31 cellular contexts compared by ENCODE assay signal in the genomic region with DNA sequence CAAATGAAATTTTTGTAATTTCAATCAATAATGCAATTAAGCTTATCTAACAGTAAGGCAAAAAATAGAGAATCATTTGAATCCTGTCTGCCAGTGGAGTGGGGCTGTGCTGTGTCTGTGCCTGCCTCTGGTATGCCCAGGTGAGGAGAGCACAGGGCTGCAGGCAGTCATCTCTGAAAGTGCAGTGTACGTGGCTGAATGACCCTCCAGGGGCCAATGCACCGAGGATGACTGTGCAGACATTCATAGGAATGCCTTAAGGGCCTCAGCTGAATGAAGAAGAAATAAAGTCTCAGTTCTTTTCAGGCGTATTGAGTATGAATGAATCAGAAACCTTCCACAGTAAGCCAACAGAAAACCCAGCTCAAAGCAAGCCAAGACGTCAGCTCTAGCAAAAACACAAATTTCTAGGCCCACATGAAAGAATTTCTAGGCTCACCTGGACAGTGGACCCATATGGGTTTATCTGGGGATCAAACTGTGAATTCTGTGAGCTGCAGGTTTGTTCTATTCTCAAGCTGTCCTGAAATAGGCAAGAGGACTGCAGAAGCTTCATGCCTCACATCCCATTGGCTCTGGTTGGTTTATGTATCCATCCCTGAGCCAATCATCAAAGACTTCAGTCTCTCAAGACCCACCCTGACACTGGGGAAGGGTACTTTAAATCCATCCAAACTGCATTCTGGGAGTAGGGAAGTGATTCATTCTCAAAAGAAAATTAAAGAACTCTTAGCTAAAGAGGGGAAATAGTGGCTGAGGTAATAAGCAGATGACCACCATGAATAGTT.
"Had no signal": no experiment of that assay in that cellular context is flagged by ENCODE, and none has a peak within 500 bp of the region (broad histone marks: within the 10 kb centered on the region; RNA-seq: fewer than 3 reads in every experiment).

No MANE protein-coding gene starts in this region.

- FAIRE-seq: frontal cortex, TTC549 had no signal

- H3K27ac Mint-ChIP-seq: activated naive CD4-positive, alpha-beta T cell treated with anti-CD3 and anti-CD28 coated beads, Interleukin-2, amount 10 ng/mL, durations not matched to agents 7 days and 5 days; activated naive CD8-positive, alpha-beta T cell treated with anti-CD3 and anti-CD28 coated beads, Interleukin-2, amount 10 ng/mL, durations not matched to agents 7 days and 5 days; activated T-helper 1 cell treated with anti-CD3 and anti-CD28 coated beads, Interleukin-12 subunit alpha, Interleukin-12 subunit beta, Interleukin-2, Interleukin-4 antibody, amounts not matched to agents 30 ng/mL and 10 ng/mL and 1 ng/mL, durations not matched to agents 14 hours and 24 hours and 36 hours; brain; mesothelial cell of epicardium; naive B cell; nephron progenitor cell; progenitor cell of endocrine pancreas; stimulated activated effector memory CD8-positive, alpha-beta T cell treated with anti-CD3 and anti-CD28 coated beads, Interleukin-12 subunit alpha, Interleukin-12 subunit beta, amount 100 ng/mL, for 72 hours; stimulated activated naive CD8-positive, alpha-beta T cell treated with anti-CD3 and anti-CD28 coated beads, Interleukin-15, Interleukin-2, amounts not matched to agents 100 ng/mL and 50 ng/mL, for 24 hours had no signal

- H3K9me3 ChIP-seq: ascending aorta, esophagus squamous epithelium, ovary, tibial artery had no signal

- H3K4me3 Mint-ChIP-seq: activated naive CD4-positive, alpha-beta T cell treated with anti-CD3 and anti-CD28 coated beads, Interleukin-2, amount 10 ng/mL, durations not matched to agents 7 days and 5 days; activated naive CD8-positive, alpha-beta T cell treated with anti-CD3 and anti-CD28 coated beads, Interleukin-2, amount 10 ng/mL, durations not matched to agents 7 days and 5 days; activated T-helper 1 cell treated with anti-CD3 and anti-CD28 coated beads, Interleukin-12 subunit alpha, Interleukin-12 subunit beta, Interleukin-2, Interleukin-4 antibody, amounts not matched to agents 30 ng/mL and 10 ng/mL and 1 ng/mL, durations not matched to agents 14 hours and 24 hours and 36 hours; brain; mesothelial cell of epicardium; naive B cell; nephron progenitor cell; stimulated activated effector memory CD8-positive, alpha-beta T cell treated with anti-CD3 and anti-CD28 coated beads, Interleukin-12 subunit alpha, Interleukin-12 subunit beta, amount 100 ng/mL, for 72 hours; stimulated activated naive CD8-positive, alpha-beta T cell treated with anti-CD3 and anti-CD28 coated beads, Interleukin-15, Interleukin-2, amounts not matched to agents 100 ng/mL and 50 ng/mL, for 24 hours had no signal

- H3K4me1 Mint-ChIP-seq: activated naive CD4-positive, alpha-beta T cell treated with anti-CD3 and anti-CD28 coated beads, Interleukin-2, amount 10 ng/mL, durations not matched to agents 7 days and 5 days; activated naive CD8-positive, alpha-beta T cell treated with anti-CD3 and anti-CD28 coated beads, Interleukin-2, amount 10 ng/mL, durations not matched to agents 7 days and 5 days; naive B cell had no signal

- H3K27me3 Mint-ChIP-seq: brain; stimulated activated naive CD8-positive, alpha-beta T cell treated with anti-CD3 and anti-CD28 coated beads, Interleukin-15, Interleukin-2, amounts not matched to agents 100 ng/mL and 50 ng/mL, for 24 hours had no signal

- H3K36me3 Mint-ChIP-seq: activated naive CD4-positive, alpha-beta T cell treated with anti-CD3 and anti-CD28 coated beads, Interleukin-2, amount 10 ng/mL, durations not matched to agents 7 days and 5 days; activated naive CD8-positive, alpha-beta T cell treated with anti-CD3 and anti-CD28 coated beads, Interleukin-2, amount 10 ng/mL, durations not matched to agents 7 days and 5 days; brain; mesothelial cell of epicardium; naive B cell; stimulated activated effector memory CD8-positive, alpha-beta T cell treated with anti-CD3 and anti-CD28 coated beads, Interleukin-12 subunit alpha, Interleukin-12 subunit beta, amount 100 ng/mL, for 72 hours had no signal

- H3K27me3 ChIP-seq: ascending aorta, esophagus squamous epithelium, ovary, tibial artery had no signal

- DNase-seq: activated CD4-positive, alpha-beta T cell treated with anti-CD3 and anti-CD28 coated beads for 48 hours; activated CD4-positive, alpha-beta T cell treated with anti-CD3 and anti-CD28 coated beads, Interleukin-2, amount 50 U/mL, for 48 hours; activated CD8-positive, alpha-beta memory T cell treated with anti-CD3 and anti-CD28 coated beads, Interleukin-2, amount 50 U/mL, for 4 hours; activated gamma-delta T cell; activated naive CD4-positive, alpha-beta T cell treated with anti-CD3 and anti-CD28 coated beads, Interleukin-2, amount 10 ng/mL, durations not matched to agents 7 days and 5 days; activated naive CD8-positive, alpha-beta T cell treated with anti-CD3 and anti-CD28 coated beads, Interleukin-2, amount 10 ng/mL, durations not matched to agents 7 days and 5 days; activated T-cell treated with anti-CD3 and anti-CD28 coated beads, Interleukin-2, amount 50 U/mL, for 1 hour; caudate nucleus; esophagus squamous epithelium; islet precursor cell; left cardiac atrium; left ventricle myocardium superior; naive B cell; nephron progenitor cell; ovary; stimulated activated CD4-positive, alpha-beta T cell treated with anti-CD3 and anti-CD28 coated beads, Interleukin-12 subunit alpha, Interleukin-12 subunit beta, amount 100 ng/mL, for 4 hours; stimulated activated CD4-positive, alpha-beta T cell treated with anti-CD3 and anti-CD28 coated beads, Interleukin-4, amount 100 ng/mL, for 24 hours; tibial artery had no signal

- H3K36me3 ChIP-seq: ascending aorta, esophagus squamous epithelium, ovary had no signal

- ATAC-seq: activated CD4-positive, CD25-positive, alpha-beta regulatory T cell treated with anti-CD3 and anti-CD28 coated beads, Interleukin-2, amount 50 U/mL, for 24 hours; left cardiac atrium; left ventricle myocardium superior; sciatic nerve; stimulated activated effector memory CD8-positive, alpha-beta T cell treated with anti-CD3 and anti-CD28 coated beads, Interleukin-12 subunit alpha, Interleukin-12 subunit beta, amount 100 ng/mL, for 72 hours had no signal

- H3K9me3 Mint-ChIP-seq: activated naive CD4-positive, alpha-beta T cell treated with anti-CD3 and anti-CD28 coated beads, Interleukin-2, amount 10 ng/mL, durations not matched to agents 7 days and 5 days; activated naive CD8-positive, alpha-beta T cell treated with anti-CD3 and anti-CD28 coated beads, Interleukin-2, amount 10 ng/mL, durations not matched to agents 7 days and 5 days; activated T-helper 1 cell treated with anti-CD3 and anti-CD28 coated beads, Interleukin-12 subunit alpha, Interleukin-12 subunit beta, Interleukin-2, Interleukin-4 antibody, amounts not matched to agents 30 ng/mL and 10 ng/mL and 1 ng/mL, durations not matched to agents 14 hours and 24 hours and 36 hours; stimulated activated effector memory CD8-positive, alpha-beta T cell treated with anti-CD3 and anti-CD28 coated beads, Interleukin-12 subunit alpha, Interleukin-12 subunit beta, amount 100 ng/mL, for 72 hours; stimulated activated naive CD8-positive, alpha-beta T cell treated with anti-CD3 and anti-CD28 coated beads, Interleukin-15, Interleukin-2, amounts not matched to agents 100 ng/mL and 50 ng/mL, for 24 hours had no signal

- H3K27ac ChIP-seq: ascending aorta, esophagus squamous epithelium, ovary, skin epidermis, tibial artery, VCaP had no signal

- H3K4me3 ChIP-seq: ascending aorta, esophagus squamous epithelium, ovary, skin epidermis, tibial artery had no signal
